In the genomic region with DNA sequence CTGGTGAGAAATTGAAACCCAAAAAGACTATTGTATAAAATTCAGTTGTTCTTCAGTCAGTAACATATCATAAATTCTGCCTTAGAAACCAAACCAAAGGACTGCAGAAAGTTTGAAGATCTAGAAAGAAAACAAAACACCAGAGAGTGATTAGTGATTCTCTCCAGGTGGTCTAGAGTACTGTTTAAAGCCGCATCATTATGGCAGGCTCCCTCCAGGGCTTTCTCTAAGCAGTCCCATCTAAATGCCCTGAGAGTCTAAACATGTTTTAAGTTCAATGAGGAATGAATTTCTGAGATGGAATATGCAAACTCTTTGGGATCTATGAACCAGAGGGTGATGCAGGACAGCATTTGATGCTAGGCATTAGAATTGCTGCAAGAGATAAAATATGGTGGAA, we compare ENCODE assay signal across 34 cellular contexts.
"Had no signal": no experiment of that assay in that cellular context is flagged by ENCODE, and none has a peak within 500 bp of the region (broad histone marks: within the 10 kb centered on the region; RNA-seq: fewer than 3 reads in every experiment).

No MANE protein-coding gene starts in this region.

- H3K36me3 Mint-ChIP-seq: activated CD8-positive, alpha-beta memory T cell treated with anti-CD3 and anti-CD28 coated beads, Interleukin-2, amount 10 ng/mL, durations not matched to agents 7 days and 5 days; activated naive CD4-positive, alpha-beta T cell treated with anti-CD3 and anti-CD28 coated beads, Interleukin-2, amount 10 ng/mL, durations not matched to agents 7 days and 5 days; activated naive CD4-positive, alpha-beta T cell treated with anti-CD3 and anti-CD28 coated beads, Interleukin-2, amount 50 U/mL, for 24 hours; activated naive CD8-positive, alpha-beta T cell; activated naive CD8-positive, alpha-beta T cell treated with anti-CD3 and anti-CD28 coated beads, Interleukin-2, amount 10 ng/mL, durations not matched to agents 7 days and 5 days; brain had no signal

- H3K36me3 ChIP-seq: ascending aorta, cardiac muscle cell had no signal

- H3K4me3 ChIP-seq: ascending aorta, cardiac muscle cell had no signal

- DNase-seq: activated B cell treated with CpG ODN at 0.5 μM for 24 hours; activated CD4-positive, alpha-beta memory T cell treated with anti-CD3 and anti-CD28 coated beads, Interleukin-2, amount 10 ng/mL, durations not matched to agents 7 days and 5 days; activated CD4-positive, alpha-beta T cell treated with anti-CD3 and anti-CD28 coated beads for 4 hours; activated CD4-positive, alpha-beta T cell treated with anti-CD3 and anti-CD28 coated beads, Interleukin-2, amount 10 ng/mL, durations not matched to agents 24 days and 14 days; activated CD4-positive, alpha-beta T cell treated with anti-CD3 and anti-CD28 coated beads, Interleukin-2, amount 50 U/mL, for 1 hour; activated CD4-positive, alpha-beta T cell treated with anti-CD3 and anti-CD28 coated beads, Interleukin-2, amount 50 U/mL, for 4 hours; activated CD4-positive, CD25-positive, alpha-beta regulatory T cell treated with anti-CD3 and anti-CD28 coated beads, Interleukin-2, amount 50 U/mL, for 72 hours; activated CD8-positive, alpha-beta memory T cell treated with anti-CD3 and anti-CD28 coated beads for 24 hours; activated CD8-positive, alpha-beta memory T cell treated with anti-CD3 and anti-CD28 coated beads, Interleukin-2, amount 10 ng/mL, durations not matched to agents 7 days and 5 days; activated CD8-positive, alpha-beta memory T cell treated with anti-CD3 and anti-CD28 coated beads, Interleukin-2, amount 50 U/mL, for 48 hours; activated CD8-positive, alpha-beta T cell treated with anti-CD3 and anti-CD28 coated beads, Interleukin-2, amount 10 ng/mL, durations not matched to agents 7 days and 5 days; activated effector memory CD4-positive, alpha-beta T cell treated with Interleukin-2 at 50 U/mL for 16 hours; activated gamma-delta T cell; activated naive CD4-positive, alpha-beta T cell treated with anti-CD3 and anti-CD28 coated beads, Interleukin-2, amount 10 ng/mL, durations not matched to agents 7 days and 5 days; activated naive CD4-positive, alpha-beta T cell treated with Interleukin-2 at 50 U/mL for 16 hours; activated naive CD8-positive, alpha-beta T cell treated with anti-CD3 and anti-CD28 coated beads, Interleukin-2, amount 10 ng/mL, durations not matched to agents 7 days and 5 days; activated naive CD8-positive, alpha-beta T cell treated with anti-CD3 and anti-CD28 coated beads, Interleukin-2, amount 50 U/mL, for 24 hours; activated T-cell treated with anti-CD3 and anti-CD28 coated beads, Interleukin-2, amount 50 U/mL, for 24 hours; activated T-cell treated with anti-CD3 and anti-CD28 coated beads, Interleukin-2, amount 50 U/mL, for 48 hours; amygdala; anterior cingulate cortex; central memory CD4-positive, alpha-beta T cell; T-helper 1 cell; T-helper 2 cell; T-helper 9 cell had no signal

- H3K27ac Mint-ChIP-seq: activated B cell treated with CpG ODN at 0.5 μM for 24 hours; activated CD4-positive, alpha-beta memory T cell treated with anti-CD3 and anti-CD28 coated beads, Interleukin-2, amount 10 ng/mL, durations not matched to agents 7 days and 5 days; activated CD4-positive, alpha-beta T cell treated with anti-CD3 and anti-CD28 coated beads, Interleukin-2, amount 10 ng/mL, durations not matched to agents 24 days and 14 days; activated CD8-positive, alpha-beta memory T cell treated with anti-CD3 and anti-CD28 coated beads, Interleukin-2, amount 10 ng/mL, durations not matched to agents 7 days and 5 days; activated CD8-positive, alpha-beta T cell treated with anti-CD3 and anti-CD28 coated beads, Interleukin-2, amount 10 ng/mL, durations not matched to agents 7 days and 5 days; activated naive CD4-positive, alpha-beta T cell treated with anti-CD3 and anti-CD28 coated beads, Interleukin-2, amount 10 ng/mL, durations not matched to agents 7 days and 5 days; activated naive CD4-positive, alpha-beta T cell treated with anti-CD3 and anti-CD28 coated beads, Interleukin-2, amount 50 U/mL, for 24 hours; activated naive CD8-positive, alpha-beta T cell; activated naive CD8-positive, alpha-beta T cell treated with anti-CD3 and anti-CD28 coated beads, Interleukin-2, amount 10 ng/mL, durations not matched to agents 7 days and 5 days; activated naive CD8-positive, alpha-beta T cell treated with anti-CD3 and anti-CD28 coated beads, Interleukin-2, amount 50 U/mL, for 24 hours; activated T-cell treated with anti-CD3 and anti-CD28 coated beads, Interleukin-2, amount 50 U/mL, for 24 hours; activated T-helper 2 cell treated with anti-CD3 and anti-CD28 coated beads, Interferon-gamma antibody, Interleukin-2, Interleukin-4, amounts not matched to agents 10 μg/mL and 5 μg/mL and 100 μg/mL, durations not matched to agents 14 hours and 24 hours and 36 hours; T-helper 1 cell treated with Interleukin-12 subunit alpha and Interleukin-12 subunit beta and Interleukin-4 antibody, amounts not matched to agents 30 μg/mL and 1 μg/mL, for 36 hours; T-helper 2 cell treated with Interferon-gamma antibody and Interleukin-4, amounts not matched to agents 5 μg/mL and 100 μg/mL, for 36 hours had no signal

- H3K4me1 Mint-ChIP-seq: activated B cell treated with CpG ODN at 0.5 μM for 24 hours; activated CD4-positive, alpha-beta memory T cell treated with anti-CD3 and anti-CD28 coated beads, Interleukin-2, amount 10 ng/mL, durations not matched to agents 7 days and 5 days; activated CD4-positive, alpha-beta T cell treated with anti-CD3 and anti-CD28 coated beads, Interleukin-2, amount 10 ng/mL, durations not matched to agents 24 days and 14 days; activated CD8-positive, alpha-beta memory T cell treated with anti-CD3 and anti-CD28 coated beads, Interleukin-2, amount 10 ng/mL, durations not matched to agents 7 days and 5 days; activated naive CD4-positive, alpha-beta T cell treated with anti-CD3 and anti-CD28 coated beads, Interleukin-2, amount 10 ng/mL, durations not matched to agents 7 days and 5 days; activated naive CD4-positive, alpha-beta T cell treated with anti-CD3 and anti-CD28 coated beads, Interleukin-2, amount 50 U/mL, for 24 hours; activated naive CD8-positive, alpha-beta T cell treated with anti-CD3 and anti-CD28 coated beads, Interleukin-2, amount 50 U/mL, for 24 hours had no signal

- H3K27me3 Mint-ChIP-seq: activated B cell treated with CpG ODN at 0.5 μM for 24 hours; activated CD4-positive, alpha-beta memory T cell treated with anti-CD3 and anti-CD28 coated beads, Interleukin-2, amount 10 ng/mL, durations not matched to agents 7 days and 5 days; activated CD8-positive, alpha-beta memory T cell treated with anti-CD3 and anti-CD28 coated beads, Interleukin-2, amount 10 ng/mL, durations not matched to agents 7 days and 5 days; activated naive CD4-positive, alpha-beta T cell treated with anti-CD3 and anti-CD28 coated beads, Interleukin-2, amount 10 ng/mL, durations not matched to agents 7 days and 5 days; brain had no signal

- H3K27ac ChIP-seq: ascending aorta, cardiac muscle cell, VCaP had no signal

- H3K27me3 ChIP-seq: ascending aorta, cardiac muscle cell had no signal

- H3K4me3 Mint-ChIP-seq: activated B cell treated with CpG ODN at 0.5 μM for 24 hours; activated CD4-positive, alpha-beta memory T cell treated with anti-CD3 and anti-CD28 coated beads, Interleukin-2, amount 10 ng/mL, durations not matched to agents 7 days and 5 days; activated CD4-positive, alpha-beta T cell treated with anti-CD3 and anti-CD28 coated beads, Interleukin-2, amount 10 ng/mL, durations not matched to agents 24 days and 14 days; activated CD8-positive, alpha-beta memory T cell treated with anti-CD3 and anti-CD28 coated beads, Interleukin-2, amount 10 ng/mL, durations not matched to agents 7 days and 5 days; activated CD8-positive, alpha-beta T cell treated with anti-CD3 and anti-CD28 coated beads, Interleukin-2, amount 10 ng/mL, durations not matched to agents 7 days and 5 days; activated naive CD4-positive, alpha-beta T cell treated with anti-CD3 and anti-CD28 coated beads, Interleukin-2, amount 10 ng/mL, durations not matched to agents 7 days and 5 days; activated naive CD4-positive, alpha-beta T cell treated with anti-CD3 and anti-CD28 coated beads, Interleukin-2, amount 50 U/mL, for 24 hours; activated naive CD8-positive, alpha-beta T cell; activated naive CD8-positive, alpha-beta T cell treated with anti-CD3 and anti-CD28 coated beads, Interleukin-2, amount 10 ng/mL, durations not matched to agents 7 days and 5 days; activated naive CD8-positive, alpha-beta T cell treated with anti-CD3 and anti-CD28 coated beads, Interleukin-2, amount 50 U/mL, for 24 hours; activated T-cell treated with anti-CD3 and anti-CD28 coated beads, Interleukin-2, amount 50 U/mL, for 24 hours; brain; T-helper 1 cell treated with Interleukin-12 subunit alpha and Interleukin-12 subunit beta and Interleukin-4 antibody, amounts not matched to agents 30 μg/mL and 1 μg/mL, for 36 hours; T-helper 2 cell treated with Interferon-gamma antibody and Interleukin-4, amounts not matched to agents 5 μg/mL and 100 μg/mL, for 36 hours had no signal

- H3K9me3 ChIP-seq: ascending aorta had no signal

- ATAC-seq: activated CD8-positive, alpha-beta memory T cell treated with anti-CD3 and anti-CD28 coated beads, Interleukin-2, amount 10 ng/mL, durations not matched to agents 7 days and 5 days; activated CD8-positive, alpha-beta T cell treated with anti-CD3 and anti-CD28 coated beads, Interleukin-2, amount 10 ng/mL, durations not matched to agents 7 days and 5 days; activated naive CD8-positive, alpha-beta T cell treated with anti-CD3 and anti-CD28 coated beads, Interleukin-2, amount 50 U/mL, for 24 hours had no signal

- H3K4me1 ChIP-seq: ascending aorta had no signal

- H3K9me3 Mint-ChIP-seq: activated B cell treated with CpG ODN at 0.5 μM for 24 hours; activated CD4-positive, alpha-beta memory T cell treated with anti-CD3 and anti-CD28 coated beads, Interleukin-2, amount 10 ng/mL, durations not matched to agents 7 days and 5 days; activated CD4-positive, alpha-beta T cell treated with anti-CD3 and anti-CD28 coated beads, Interleukin-2, amount 10 ng/mL, durations not matched to agents 24 days and 14 days; activated naive CD4-positive, alpha-beta T cell treated with anti-CD3 and anti-CD28 coated beads, Interleukin-2, amount 10 ng/mL, durations not matched to agents 7 days and 5 days; activated naive CD4-positive, alpha-beta T cell treated with anti-CD3 and anti-CD28 coated beads, Interleukin-2, amount 50 U/mL, for 24 hours; activated naive CD8-positive, alpha-beta T cell treated with anti-CD3 and anti-CD28 coated beads, Interleukin-2, amount 10 ng/mL, durations not matched to agents 7 days and 5 days; activated naive CD8-positive, alpha-beta T cell treated with anti-CD3 and anti-CD28 coated beads, Interleukin-2, amount 50 U/mL, for 24 hours; activated T-cell treated with anti-CD3 and anti-CD28 coated beads, Interleukin-2, amount 50 U/mL, for 24 hours; activated T-helper 2 cell treated with anti-CD3 and anti-CD28 coated beads, Interferon-gamma antibody, Interleukin-2, Interleukin-4, amounts not matched to agents 10 μg/mL and 5 μg/mL and 100 μg/mL, durations not matched to agents 14 hours and 24 hours and 36 hours; T-helper 1 cell treated with Interleukin-12 subunit alpha and Interleukin-12 subunit beta and Interleukin-4 antibody, amounts not matched to agents 30 μg/mL and 1 μg/mL, for 36 hours; T-helper 2 cell treated with Interferon-gamma antibody and Interleukin-4, amounts not matched to agents 5 μg/mL and 100 μg/mL, for 36 hours had no signal
